19 cellular contexts compared by ENCODE assay signal in genomic region chr2:236889081-236889780, GRCh38.
DNase-seq lines count a peak whose midpoint lies in the region; ATAC-seq and TF ChIP-seq lines count a peak whose summit lies in the region.
"Had no signal": no experiment of that assay in that cellular context is flagged by ENCODE, and none has a peak within 500 bp of the region (broad histone marks: within the 10 kb centered on the region; RNA-seq: fewer than 3 reads in every experiment).

No MANE protein-coding gene starts in this region.

- 76 to 83% methylated on average over 14 to 15 of the region's 15 CpGs for WGBS in esophagus squamous epithelium, 2 donors

- H3K36me3 ChIP-seq in brain microvascular endothelial cell (replicated peaks) (no peaks in the 10 kb centered on the region), esophagus squamous epithelium (no peaks in the 10 kb centered on the region), tibial artery (no peaks in the 10 kb centered on the region)
- H3K36me3 ChIP-seq: lower lobe of right lung, WERI-Rb-1 had no signal

- H3K4me3 ChIP-seq in brain microvascular endothelial cell (ENCODE audit: low read depth, low read length) (no peak overlapping the region), esophagus squamous epithelium (no peak overlapping the region), tibial artery (no peak overlapping the region)
- H3K4me3 ChIP-seq: lower lobe of right lung had no signal

- TF ChIP-seq POLR2A in esophagus squamous epithelium (IDR thresholded peaks at IDR 0.05): no peak

- in situ Hi-C loops in brain microvascular endothelial cell (cut with HindIII; ENCODE audit: low pct_ligation_motif_present, low sequenced_read_pairs): no loop called here

- H3K9me3 ChIP-seq in esophagus squamous epithelium: no peaks in the 10 kb centered on the region
- no peaks in the 10 kb centered on the region for H3K9me3 ChIP-seq in tibial artery
- H3K9me3 ChIP-seq: lower lobe of right lung, SK-N-SH had no signal

- H3K36me3 Mint-ChIP-seq in nephron progenitor cell (ENCODE audit: low read depth): no peaks in the 10 kb centered on the region
- H3K36me3 Mint-ChIP-seq: activated naive CD8-positive, alpha-beta T cell treated with anti-CD3 and anti-CD28 coated beads for 36 hours; CD8-positive, alpha-beta T cell; stimulated activated effector memory CD8-positive, alpha-beta T cell treated with anti-CD3 and anti-CD28 coated beads, Interleukin-12 subunit alpha, Interleukin-12 subunit beta, amount 100 ng/mL, for 72 hours had no signal

- peaks cover 2% of the 10 kb centered on the region for H3K27me3 Mint-ChIP-seq in nephron progenitor cell (ENCODE audit: low read depth, poor library complexity)

- H3K4me3 Mint-ChIP-seq in nephron progenitor cell: no peak overlapping the region
- H3K4me3 Mint-ChIP-seq: activated naive CD8-positive, alpha-beta T cell treated with anti-CD3 and anti-CD28 coated beads for 36 hours; CD8-positive, alpha-beta T cell; stimulated activated effector memory CD8-positive, alpha-beta T cell treated with anti-CD3 and anti-CD28 coated beads, Interleukin-12 subunit alpha, Interleukin-12 subunit beta, amount 100 ng/mL, for 72 hours had no signal

- H3K4me1 ChIP-seq in esophagus squamous epithelium (peaks cover 0 to 18% (median 8%) of the 10 kb centered on the region in 3 donors), tibial artery (peaks cover 0 to 36% (median 24%) of the 10 kb centered on the region in 4 donors)
- H3K4me1 ChIP-seq: parathyroid adenoma had no signal

- intact Hi-C loops in esophagus squamous epithelium (cut with DNase I) (no loop called here), tibial artery (cut with DNase I; ENCODE audit: low total_unique reads) (loop anchor here (10.0 kb wide), 1 partner anchor 304 kb away; no protein-coding TSS in a partner anchor)

- H3K27ac ChIP-seq in brain microvascular endothelial cell (no peak overlapping the region), esophagus squamous epithelium (peak overlapping the region in 3 of 4 donors; percentile 53 to 86 (median 78)), tibial artery (peak overlapping the region; percentile 82 to 92)
- H3K27ac ChIP-seq: parathyroid adenoma, WERI-Rb-1 had no signal

- no peak for TF ChIP-seq CTCF in brain microvascular endothelial cell (IDR thresholded peaks at IDR 0.05; ENCODE audit: low read depth, low read length, missing control alignments)
- TF ChIP-seq CTCF in esophagus squamous epithelium (IDR thresholded peaks at IDR 0.05): no peak
- no peak for TF ChIP-seq CTCF in nephron progenitor cell (IDR thresholded peaks at IDR 0.05)
- TF ChIP-seq CTCF in tibial artery (IDR thresholded peaks at IDR 0.05): no peak

- peaks cover 28% of the 10 kb centered on the region for H3K4me1 Mint-ChIP-seq in nephron progenitor cell
- H3K4me1 Mint-ChIP-seq: activated naive CD8-positive, alpha-beta T cell treated with anti-CD3 and anti-CD28 coated beads for 36 hours; stimulated activated effector memory CD8-positive, alpha-beta T cell treated with anti-CD3 and anti-CD28 coated beads, Interleukin-12 subunit alpha, Interleukin-12 subunit beta, amount 100 ng/mL, for 72 hours had no signal

- H3K9me3 Mint-ChIP-seq in nephron progenitor cell: peaks cover 11% of the 10 kb centered on the region
- H3K9me3 Mint-ChIP-seq: activated naive CD8-positive, alpha-beta T cell treated with anti-CD3 and anti-CD28 coated beads for 36 hours; activated T-helper 2 cell treated with anti-CD3 and anti-CD28 coated beads, Interferon-gamma antibody, Interleukin-2, Interleukin-4, amounts not matched to agents 10 μg/mL and 5 μg/mL and 100 μg/mL, durations not matched to agents 14 hours and 24 hours and 36 hours; CD8-positive, alpha-beta T cell; stimulated activated effector memory CD8-positive, alpha-beta T cell treated with anti-CD3 and anti-CD28 coated beads, Interleukin-12 subunit alpha, Interleukin-12 subunit beta, amount 100 ng/mL, for 72 hours had no signal

- peak overlapping the region; percentile 18 for H3K27ac Mint-ChIP-seq in nephron progenitor cell
- H3K27ac Mint-ChIP-seq: activated naive CD8-positive, alpha-beta T cell treated with anti-CD3 and anti-CD28 coated beads for 36 hours; activated T-helper 2 cell treated with anti-CD3 and anti-CD28 coated beads, Interferon-gamma antibody, Interleukin-2, Interleukin-4, amounts not matched to agents 10 μg/mL and 5 μg/mL and 100 μg/mL, durations not matched to agents 14 hours and 24 hours and 36 hours; CD8-positive, alpha-beta T cell; stimulated activated effector memory CD8-positive, alpha-beta T cell treated with anti-CD3 and anti-CD28 coated beads, Interleukin-12 subunit alpha, Interleukin-12 subunit beta, amount 100 ng/mL, for 72 hours had no signal

- H3K27me3 ChIP-seq in brain microvascular endothelial cell (replicated peaks) (no peaks in the 10 kb centered on the region), esophagus squamous epithelium (no peaks in the 10 kb centered on the region), tibial artery (no peaks in the 10 kb centered on the region)

- no peak for ATAC-seq in GM18519 (IDR thresholded peaks at IDR 0.05; ENCODE audit: low FRiP score, unreplicated experiment)
- ATAC-seq: CD8-positive, alpha-beta T cell; stimulated activated effector memory CD8-positive, alpha-beta T cell treated with anti-CD3 and anti-CD28 coated beads, Interleukin-12 subunit alpha, Interleukin-12 subunit beta, amount 100 ng/mL, for 72 hours had no signal

- DNase-seq in brain microvascular endothelial cell (peak; percentile 10), esophagus squamous epithelium (lab: John Stamatoyannopoulos, UW) (no peak), nephron progenitor cell (no peak), tibial artery (no peak), NCI-H1105 treated with DMSO at 0.1 percent for 48 hours (lab: John Stamatoyannopoulos, UW) (no peak)
- DNase-seq in stimulated activated CD4-positive, alpha-beta T cell treated with anti-CD3 and anti-CD28 coated beads, Interleukin-4, amount 100 ng/mL, for 1 hour: no peak
- DNase-seq: activated CD8-positive, alpha-beta memory T cell treated with anti-CD3 and anti-CD28 coated beads, Interleukin-2, amount 50 U/mL, for 48 hours; activated naive CD8-positive, alpha-beta T cell treated with anti-CD3 and anti-CD28 coated beads for 36 hours; CD8-positive, alpha-beta T cell; lower lobe of right lung; NCI-H1417 treated with DMSO at 0.1 percent for 48 hours; NCI-H526; SK-N-SH; stimulated activated CD4-positive, alpha-beta T cell treated with anti-CD3 and anti-CD28 coated beads, Interleukin-1b, Interleukin-23, amount 100 ng/mL, for 48 hours; WERI-Rb-1 had no signal
